11 cellular contexts compared by ENCODE assay signal in genomic region chr12:123599721-123600120, GRCh38. TPM values are rescaled to one million over a fixed set of nuclear protein-coding genes. Genes with fewer than 3 reads are reported as not detected.
DNase-seq lines count a peak whose midpoint lies in the region; ATAC-seq and TF ChIP-seq lines count a peak whose summit lies in the region.
"Had no signal": no experiment of that assay in that cellular context is flagged by ENCODE, and none has a peak within 500 bp of the region (broad histone marks: within the 10 kb centered on the region; RNA-seq: fewer than 3 reads in every experiment).

No MANE protein-coding gene starts in this region.

- H3K27ac Mint-ChIP-seq in activated T-cell treated with anti-CD3 and anti-CD28 coated beads, Interleukin-2, amount 50 U/mL, for 72 hours = no peak overlapping the region
- H3K27ac Mint-ChIP-seq in T-helper 17 cell (peak overlapping the region; percentile 95), chondrocyte (ENCODE audit: unreplicated experiment) (no peak overlapping the region), progenitor cell of endocrine pancreas (no peak overlapping the region)

- H3K4me1 Mint-ChIP-seq in activated T-cell treated with anti-CD3 and anti-CD28 coated beads, Interleukin-2, amount 50 U/mL, for 72 hours (ENCODE audit: low read depth) = peaks cover 32% of the 10 kb centered on the region
- H3K4me1 Mint-ChIP-seq in T-helper 17 cell (peaks cover 21% of the 10 kb centered on the region), chondrocyte (ENCODE audit: low read depth) (peaks cover 34% of the 10 kb centered on the region), progenitor cell of endocrine pancreas (ENCODE audit: low read depth) (peaks cover 11% of the 10 kb centered on the region)

- DNase-seq in activated T-cell treated with anti-CD3 and anti-CD28 coated beads, Interleukin-2, amount 50 U/mL, for 72 hours = no peak
- DNase-seq in activated T-cell treated with anti-CD3 and anti-CD28 coated beads for 4 hours (no peak), T-helper 17 cell (no peak), chondrocyte (ENCODE audit: low spot score) (no peak), progenitor cell of endocrine pancreas (ENCODE audit: low spot score, unreplicated experiment) (no peak), kidney tubule cell (ENCODE audit: low spot score) (no peak), NCI-H524 (lab: John Stamatoyannopoulos, UW) (no peak)
- DNase-seq in central memory CD4-positive, alpha-beta T cell = no peak
- DNase-seq: NCI-H187, NCI-H345 had no signal

- TF ChIP-seq CTCF in chondrocyte (IDR thresholded peaks at IDR 0.05) = no peak
- no peak for TF ChIP-seq CTCF in progenitor cell of endocrine pancreas (IDR thresholded peaks at IDR 0.05; ENCODE audit: unreplicated experiment)

- ATAC-seq in activated T-cell treated with anti-CD3 and anti-CD28 coated beads, Interleukin-2, amount 50 U/mL, for 72 hours (replicated peaks in 1 of 2) = no peak
- no peak for ATAC-seq in T-helper 17 cell

- H3K27me3 Mint-ChIP-seq in activated T-cell treated with anti-CD3 and anti-CD28 coated beads, Interleukin-2, amount 50 U/mL, for 72 hours (ENCODE audit: low read depth) = no peaks in the 10 kb centered on the region
- H3K27me3 Mint-ChIP-seq in T-helper 17 cell = no peaks in the 10 kb centered on the region
- H3K27me3 Mint-ChIP-seq in chondrocyte (ENCODE audit: low read depth) = no peaks in the 10 kb centered on the region
- H3K27me3 Mint-ChIP-seq in progenitor cell of endocrine pancreas = no peaks in the 10 kb centered on the region

- H3K9me3 Mint-ChIP-seq in activated T-cell treated with anti-CD3 and anti-CD28 coated beads, Interleukin-2, amount 50 U/mL, for 72 hours = no peaks in the 10 kb centered on the region
- H3K9me3 Mint-ChIP-seq in chondrocyte (ENCODE audit: low read depth) (no peaks in the 10 kb centered on the region), progenitor cell of endocrine pancreas (ENCODE audit: low read depth) (no peaks in the 10 kb centered on the region)

- H3K4me3 Mint-ChIP-seq in activated T-cell treated with anti-CD3 and anti-CD28 coated beads, Interleukin-2, amount 50 U/mL, for 72 hours = peak overlapping the region; percentile 14 to 32
- peak overlapping the region; percentile 63 for H3K4me3 Mint-ChIP-seq in T-helper 17 cell
- H3K4me3 Mint-ChIP-seq in chondrocyte (ENCODE audit: unreplicated experiment) = peak overlapping the region; percentile 17
- H3K4me3 Mint-ChIP-seq in progenitor cell of endocrine pancreas (ENCODE audit: low read depth) = peak overlapping the region; percentile 16

- no peaks in the 10 kb centered on the region for H3K9me3 ChIP-seq in T-helper 17 cell (ENCODE audit: control insufficient read depth, low read length, poor library complexity, severe bottlenecking)
- H3K9me3 ChIP-seq: right atrium auricular region had no signal

- peaks cover 7 to 31% of the 10 kb centered on the region in 2 donors for H3K36me3 Mint-ChIP-seq in activated T-cell treated with anti-CD3 and anti-CD28 coated beads, Interleukin-2, amount 50 U/mL, for 72 hours (ENCODE audit: insufficient read depth in 2 of 2)
- H3K36me3 Mint-ChIP-seq in T-helper 17 cell (ENCODE audit: low read depth) (peaks cover 3% of the 10 kb centered on the region), chondrocyte (ENCODE audit: low read depth) (peaks cover 14% of the 10 kb centered on the region), progenitor cell of endocrine pancreas (ENCODE audit: insufficient read depth) (peaks cover 12% of the 10 kb centered on the region)

RNA-seq across cellular contexts. Expression of gene DDX55, which starts 2.2 kb away (rescaled TPM):
- 10 to 100 TPM; 25.6 to 36.2 TPM for total RNA-seq in activated T-cell treated with anti-CD3 and anti-CD28 coated beads, Interleukin-2, amount 50 U/mL, for 72 hours
- total RNA-seq in T-helper 17 cell (10 to 100 TPM; 22.7 to 26.0 TPM), chondrocyte (12.8 to 18.4 TPM (median 16.8 TPM) in 3 replicates), progenitor cell of endocrine pancreas (33.0 and 33.5 TPM in 2 replicates)

RNA-seq across cellular contexts. Expression of gene TMED2, which starts 15.4 kb away (rescaled TPM):
- 100 to 1,000 TPM; 177 to 192 TPM for total RNA-seq in activated T-cell treated with anti-CD3 and anti-CD28 coated beads, Interleukin-2, amount 50 U/mL, for 72 hours
- total RNA-seq in T-helper 17 cell = 100 to 1,000 TPM in 1 of 2 donors, 10 to 100 TPM in 1; 91.8 to 102 TPM
- total RNA-seq in chondrocyte = 336 to 386 TPM (median 340 TPM) in 3 replicates
- total RNA-seq in progenitor cell of endocrine pancreas = 178 and 188 TPM in 2 replicates

RNA-seq across cellular contexts. Expression of gene EIF2B1, which starts 33.8 kb away (rescaled TPM):
- total RNA-seq in activated T-cell treated with anti-CD3 and anti-CD28 coated beads, Interleukin-2, amount 50 U/mL, for 72 hours = 10 to 100 TPM; 58.1 to 76.7 TPM
- 10 to 100 TPM; 43.0 to 45.6 TPM for total RNA-seq in T-helper 17 cell
- 37.4 to 59.5 TPM (median 39.5 TPM) in 3 replicates for total RNA-seq in chondrocyte
- total RNA-seq in progenitor cell of endocrine pancreas = 46.8 and 48.4 TPM in 2 replicates

RNA-seq across cellular contexts. Expression of gene GTF2H3, which starts 33.9 kb away (rescaled TPM):
- total RNA-seq in activated T-cell treated with anti-CD3 and anti-CD28 coated beads, Interleukin-2, amount 50 U/mL, for 72 hours = 10 to 100 TPM; 56.0 to 66.7 TPM
- 10 to 100 TPM; 14.6 to 17.1 TPM for total RNA-seq in T-helper 17 cell
- 27.5 to 32.9 TPM (median 28.8 TPM) in 3 replicates for total RNA-seq in chondrocyte
- total RNA-seq in progenitor cell of endocrine pancreas = 32.7 and 34.8 TPM in 2 replicates
